Comparison of ENCODE assay signal across 28 cellular contexts in the genomic region with DNA sequence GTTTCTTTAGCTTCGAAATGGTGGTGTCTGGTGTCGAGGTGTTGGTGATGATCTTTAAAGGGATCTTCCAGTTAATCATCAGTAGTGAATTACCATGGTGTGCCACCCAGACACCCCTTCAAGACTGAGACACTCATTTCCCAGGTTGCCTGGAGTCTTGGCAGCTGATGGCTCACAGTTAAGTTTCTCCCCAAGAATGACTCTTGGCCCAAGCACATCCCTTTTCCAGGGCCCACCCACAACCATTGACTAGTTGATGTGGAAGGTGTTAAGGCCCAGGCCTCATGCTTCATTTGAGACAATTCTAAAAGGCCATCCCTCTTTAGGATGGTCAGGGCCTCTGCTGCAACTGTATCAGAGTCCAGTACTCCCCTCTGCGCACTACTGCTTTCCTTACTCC.
"Had no signal": no experiment of that assay in that cellular context is flagged by ENCODE, and none has a peak within 500 bp of the region (broad histone marks: within the 10 kb centered on the region; RNA-seq: fewer than 3 reads in every experiment).

No MANE protein-coding gene starts in this region.

- ATAC-seq: Panc1, Right ventricle myocardium inferior, T-cell had no signal

- H3K9me3 Mint-ChIP-seq: activated B cell treated with CpG ODN at 0.5 μM for 24 hours, T-cell had no signal

- H3K4me1 ChIP-seq: breast epithelium had no signal

- H3K27ac ChIP-seq: breast epithelium, SK-N-MC had no signal

- DNase-seq: activated B cell treated with CpG ODN at 0.5 μM for 24 hours; activated CD4-positive, alpha-beta T cell treated with anti-CD3 and anti-CD28 coated beads, Interleukin-2, amount 50 U/mL, for 4 hours; activated CD8-positive, alpha-beta memory T cell treated with anti-CD3 and anti-CD28 coated beads for 24 hours; activated gamma-delta T cell treated with Interleukin-2 at 50 U/mL for 16 hours; activated naive CD8-positive, alpha-beta T cell treated with anti-CD3 and anti-CD28 coated beads, Interleukin-2, amount 10 ng/mL, durations not matched to agents 7 days and 5 days; activated T-cell treated with anti-CD3 and anti-CD28 coated beads, Interleukin-2, amount 50 U/mL, for 72 hours; aorta; caudate nucleus; IMR-90; Kasumi-1; KBM-7; NCI-H1105 treated with DMSO at 0.1 percent for 48 hours; NCI-H1436 treated with DMSO at 0.1 percent for 48 hours; NCI-H187; NCI-H2081; NCI-H510A treated with DMSO at 0.1 percent for 48 hours; NCI-H69; NK-92 treated with Interleukin-12 subunit alpha and Interleukin-12 subunit beta, amount 100 ng/mL, for 24 hours; OCI-M1; RPMI8226; T-cell; T-helper 2 cell; T1000 had no signal

- H3K27me3 ChIP-seq: breast epithelium had no signal

- H3K36me3 ChIP-seq: breast epithelium had no signal

- H3K4me3 Mint-ChIP-seq: activated B cell treated with CpG ODN at 0.5 μM for 24 hours; activated naive CD8-positive, alpha-beta T cell treated with anti-CD3 and anti-CD28 coated beads, Interleukin-2, amount 10 ng/mL, durations not matched to agents 7 days and 5 days; T-cell had no signal

- H3K4me3 ChIP-seq: breast epithelium, SK-N-MC had no signal

- H3K9me3 ChIP-seq: breast epithelium had no signal

- H3K27ac Mint-ChIP-seq: activated B cell treated with CpG ODN at 0.5 μM for 24 hours; activated naive CD8-positive, alpha-beta T cell treated with anti-CD3 and anti-CD28 coated beads, Interleukin-2, amount 10 ng/mL, durations not matched to agents 7 days and 5 days; activated T-cell treated with anti-CD3 and anti-CD28 coated beads, Interleukin-2, amount 50 U/mL, for 72 hours; activated T-helper 2 cell treated with anti-CD3 and anti-CD28 coated beads, Interferon-gamma antibody, Interleukin-2, Interleukin-4, amounts not matched to agents 10 μg/mL and 5 μg/mL and 100 μg/mL, durations not matched to agents 14 hours and 24 hours and 36 hours; T-cell had no signal

- H3K36me3 Mint-ChIP-seq: T-cell had no signal

- H3K27me3 Mint-ChIP-seq: activated B cell treated with CpG ODN at 0.5 μM for 24 hours; activated naive CD8-positive, alpha-beta T cell treated with anti-CD3 and anti-CD28 coated beads, Interleukin-2, amount 10 ng/mL, durations not matched to agents 7 days and 5 days; T-cell had no signal
